34 cellular contexts compared by ENCODE assay signal in the genomic region with DNA sequence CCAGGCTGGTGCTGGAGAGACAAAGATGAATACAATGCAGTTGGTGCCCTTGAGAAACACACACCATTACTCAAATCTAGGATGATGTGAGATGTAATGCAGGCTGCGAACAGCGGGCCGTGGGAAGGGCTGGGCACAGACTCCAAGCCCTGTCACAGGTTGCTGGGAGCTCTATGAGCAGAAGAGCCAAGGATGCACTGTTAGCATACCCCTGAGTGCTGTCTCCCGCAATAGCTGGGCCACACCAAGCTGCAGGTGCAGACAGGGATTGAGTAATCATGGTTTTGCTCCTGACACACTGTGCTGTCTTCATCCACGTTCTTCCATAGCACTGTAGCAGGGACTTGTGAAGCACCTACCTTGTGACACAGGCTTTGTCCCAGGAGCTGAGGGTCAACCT.
"Had no signal": no experiment of that assay in that cellular context is flagged by ENCODE, and none has a peak within 500 bp of the region (broad histone marks: within the 10 kb centered on the region; RNA-seq: fewer than 3 reads in every experiment).

No MANE protein-coding gene starts in this region.

- H3K4me1 Mint-ChIP-seq: activated B cell treated with CpG ODN at 0.5 μM for 24 hours had no signal

- ATAC-seq: activated CD4-positive, CD25-positive, alpha-beta regulatory T cell treated with anti-CD3 and anti-CD28 coated beads, Interleukin-2, amount 50 U/mL, for 24 hours; activated CD8-positive, alpha-beta T cell treated with anti-CD3 and anti-CD28 coated beads for 36 hours; activated T-cell treated with anti-CD3 and anti-CD28 coated beads, Interleukin-2, amount 50 U/mL, for 4 hours; effector memory CD8-positive, alpha-beta T cell; gastroesophageal sphincter; heart right ventricle; T-helper 17 cell had no signal

- H3K27ac ChIP-seq: brain microvascular endothelial cell, epithelial cell of prostate, esophagus squamous epithelium, gastroesophageal sphincter, heart right ventricle, WERI-Rb-1 had no signal

- H3K27ac Mint-ChIP-seq: activated B cell treated with CpG ODN at 0.5 μM for 24 hours; activated CD8-positive, alpha-beta T cell treated with anti-CD3 and anti-CD28 coated beads for 36 hours; activated naive CD4-positive, alpha-beta T cell treated with anti-CD3 and anti-CD28 coated beads for 36 hours; activated naive CD8-positive, alpha-beta T cell; activated T-helper 2 cell treated with anti-CD3 and anti-CD28 coated beads, Interferon-gamma antibody, Interleukin-2, Interleukin-4, amounts not matched to agents 10 μg/mL and 5 μg/mL and 100 μg/mL, durations not matched to agents 14 hours and 24 hours and 36 hours; effector memory CD8-positive, alpha-beta T cell; T-helper 17 cell; T-helper 2 cell treated with Interferon-gamma antibody and Interleukin-4, amounts not matched to agents 5 μg/mL and 100 μg/mL, for 36 hours had no signal

- H3K9me3 Mint-ChIP-seq: activated B cell treated with CpG ODN at 0.5 μM for 24 hours had no signal

- H3K9me3 ChIP-seq: esophagus squamous epithelium, gastroesophageal sphincter, heart right ventricle had no signal

- H3K4me3 ChIP-seq: esophagus squamous epithelium, gastroesophageal sphincter, heart right ventricle had no signal

- FAIRE-seq: astrocyte, colon, endometrium, endothelial cell of umbilical vein had no signal

- H3K4me3 Mint-ChIP-seq: activated B cell treated with CpG ODN at 0.5 μM for 24 hours; activated CD8-positive, alpha-beta T cell treated with anti-CD3 and anti-CD28 coated beads for 36 hours; activated naive CD4-positive, alpha-beta T cell treated with anti-CD3 and anti-CD28 coated beads for 36 hours; activated naive CD8-positive, alpha-beta T cell; activated T-cell treated with anti-CD3 and anti-CD28 coated beads, Interleukin-2, amount 50 U/mL, for 4 hours; effector memory CD8-positive, alpha-beta T cell; T-helper 17 cell; T-helper 2 cell treated with Interferon-gamma antibody and Interleukin-4, amounts not matched to agents 5 μg/mL and 100 μg/mL, for 36 hours had no signal

- H3K27me3 ChIP-seq: brain microvascular endothelial cell, esophagus squamous epithelium had no signal

- DNase-seq: activated B cell treated with CpG ODN at 0.5 μM for 24 hours; activated CD4-positive, alpha-beta T cell treated with anti-CD3 and anti-CD28 coated beads for 48 hours; activated CD4-positive, alpha-beta T cell treated with anti-CD3 and anti-CD28 coated beads, Interleukin-2, amount 50 U/mL, for 1 hour; activated CD4-positive, alpha-beta T cell treated with anti-CD3 and anti-CD28 coated beads, Interleukin-2, amount 50 U/mL, for 48 hours; activated CD8-positive, alpha-beta memory T cell treated with anti-CD3 and anti-CD28 coated beads for 24 hours; activated CD8-positive, alpha-beta T cell treated with anti-CD3 and anti-CD28 coated beads for 36 hours; activated effector memory CD4-positive, alpha-beta T cell treated with anti-CD3 and anti-CD28 coated beads, Interleukin-2, amount 50 U/mL, for 16 hours; activated naive CD4-positive, alpha-beta T cell treated with anti-CD3 and anti-CD28 coated beads for 36 hours; activated T-cell treated with anti-CD3 and anti-CD28 coated beads, Interleukin-2, amount 50 U/mL, for 4 hours; amniotic stem cell; anterior cingulate cortex; brain microvascular endothelial cell; caudate nucleus; cortex of kidney; dermis blood vessel endothelial cell; effector CD4-positive, alpha-beta T cell; effector memory CD8-positive, alpha-beta T cell; esophagus squamous epithelium; foreskin melanocyte; heart right ventricle; T-helper 1 cell; T-helper 17 cell; T1000; WERI-Rb-1 had no signal

- H3K36me3 ChIP-seq: brain microvascular endothelial cell, esophagus squamous epithelium, gastroesophageal sphincter, heart right ventricle, WERI-Rb-1 had no signal

- H3K27me3 Mint-ChIP-seq: activated CD8-positive, alpha-beta T cell treated with anti-CD3 and anti-CD28 coated beads for 36 hours; activated naive CD8-positive, alpha-beta T cell; T-helper 17 cell had no signal

- H3K4me1 ChIP-seq: gastroesophageal sphincter, heart right ventricle had no signal
